Comparison of ENCODE assay signal across 8 cellular contexts in genomic region chr11:76680517-76681425, GRCh38. TPM values are rescaled to one million over a fixed set of nuclear protein-coding genes. Genes with fewer than 3 reads are reported as not detected.
DNase-seq lines count a peak whose midpoint lies in the region; ATAC-seq and TF ChIP-seq lines count a peak whose summit lies in the region.

No MANE protein-coding gene starts in this region.

- no peaks in the 10 kb centered on the region for H3K9me3 ChIP-seq in PC-3 (ENCODE audit: low read length)

- H3F3A ChIP-seq in PC-3 (ENCODE audit: low read length, unreplicated experiment) = no peaks in the 10 kb centered on the region

- H3K27me3 Mint-ChIP-seq in nephron progenitor cell (ENCODE audit: low read depth, poor library complexity) = peaks cover 32% of the 10 kb centered on the region

- H3K9me2 ChIP-seq in PC-3 (replicated peaks; ENCODE audit: low read length) = no peaks in the 10 kb centered on the region

- DNase-seq in ELF-1 (ENCODE audit: low read depth, low spot score) (peak; percentile 88), HuH-7 (ENCODE audit: low spot score) (peak; percentile 89), PC-3 (peak; percentile 81), activated T-cell treated with anti-CD3 and anti-CD28 coated beads for 48 hours (ENCODE audit: low read depth) (peak; percentile 48), fibroblast of gingiva (ENCODE audit: low read depth) (peak; percentile 45), nephron progenitor cell (peak; percentile 84), superior temporal gyrus (ENCODE audit: extremely low spot score) (peak; percentile 75)

- H3K9me3 Mint-ChIP-seq in nephron progenitor cell = no peaks in the 10 kb centered on the region

- no peaks in the 10 kb centered on the region for H3K36me3 Mint-ChIP-seq in nephron progenitor cell (ENCODE audit: low read depth)

- POLR2A ChIA-PET in PC-3 (lab: Charles Lee; ENCODE audit: unreplicated experiment) = no interaction called here

- H3K36me3 ChIP-seq in PC-3 (ENCODE audit: low read depth, low read length) = no peaks in the 10 kb centered on the region

- peak overlapping the region; percentile 51; the same call in 1 of the 2 replicates for H2AFZ ChIP-seq in PC-3 (ENCODE audit: low read length)

- ATAC-seq in PC-3 (peak; percentile 88), GM18517 (IDR thresholded peaks at IDR 0.05; ENCODE audit: unreplicated experiment) (no peak)

- no peaks in the 10 kb centered on the region for H3K4me1 ChIP-seq in PC-3 (ENCODE audit: insufficient read depth, low read length)

- intact Hi-C loops in PC-3 (cut with micrococcal nuclease) = loop anchor here (2.0 kb wide), 2 partner anchors 130 to 474 kb away; partner anchors contain the start of gene WNT11

- no peak overlapping the region for H3K9ac ChIP-seq in PC-3 (ENCODE audit: low read length)

- no peak overlapping the region for H3K4me3 ChIP-seq in PC-3 (ENCODE audit: low read length)

- H3K27ac ChIP-seq in PC-3 (ENCODE audit: low read length) = no peak overlapping the region

- TF ChIP-seq CTCF in PC-3 (conservative IDR thresholded peaks at IDR 0.05; ENCODE audit: low read depth, low read length) (peak; percentile 97), nephron progenitor cell (IDR thresholded peaks at IDR 0.05) (peak; percentile 83)

- no peak overlapping the region for H3K4me3 Mint-ChIP-seq in nephron progenitor cell

- H3K4me2 ChIP-seq in PC-3 (ENCODE audit: low read length) = peak overlapping the region; percentile 58

- H4K20me1 ChIP-seq in PC-3 (ENCODE audit: low read length) = no peaks in the 10 kb centered on the region

- H3K27ac Mint-ChIP-seq in nephron progenitor cell = no peak overlapping the region

- H3K4me1 Mint-ChIP-seq in nephron progenitor cell = peaks cover 18% of the 10 kb centered on the region

- BruUV-seq in PC-3 (replicated peaks; lab: Mats Ljungman, UMichigan) = no TSS peak

- CTCF ChIA-PET in PC-3 (lab: Charles Lee) = interaction anchor here (0.6 to 1.0 kb wide), 3 partner anchors 82 to 242 kb away, joined by 3 to 5 read pairs (median 4); no protein-coding TSS in a partner anchor

- H3K79me2 ChIP-seq in PC-3 (ENCODE audit: low read length) = no peaks in the 10 kb centered on the region

- no peaks in the 10 kb centered on the region for H3K27me3 ChIP-seq in PC-3 (ENCODE audit: low read length)

RNA-seq across cellular contexts. Expression of gene LRRC32, which starts 10.2 kb away (rescaled TPM):
- total RNA-seq in PC-3 (2014; rRNA removed) = not detected in 2 replicates
